19 cellular contexts compared by ENCODE assay signal in genomic region chr7:94441138-94441537, GRCh38. TPM values are rescaled to one million over a fixed set of nuclear protein-coding genes. Genes with fewer than 3 reads are reported as not detected.
DNase-seq lines count a peak whose midpoint lies in the region; ATAC-seq, FAIRE-seq and TF ChIP-seq lines count a peak whose summit lies in the region.
"Had no signal": no experiment of that assay in that cellular context is flagged by ENCODE, and none has a peak within 500 bp of the region (broad histone marks: within the 10 kb centered on the region; RNA-seq: fewer than 3 reads in every experiment).

No MANE protein-coding gene starts in this region.

- no peaks in the 10 kb centered on the region for H3K79me2 ChIP-seq in HepG2 (ENCODE audit: insufficient read depth, low read length)

- no TSS peak for BruUV-seq in HepG2 (replicated peaks; lab: Mats Ljungman, UMichigan)

- 24% methylated on average over 3 of the region's 3 CpGs for WGBS in HepG2 (ENCODE audit: low lambda C conversion rate)
- 55% methylated on average over 3 of the region's 3 CpGs for WGBS in right lobe of liver (ENCODE audit: insufficient coverage, low coverage, low lambda C conversion rate, missing lambda C conversion rate)
- WGBS in transverse colon (ENCODE audit: low coverage in 1 of 2), 2 donors: 24 to 63% methylated on average over 2 to 3 of the region's 3 CpGs

- DNase-seq in HepG2 (ENCODE audit: low spot score) (no peak), right lobe of liver (no peak), nephron progenitor cell (no peak), transverse colon (no peak), GM19240 (ENCODE audit: insufficient read length, low spot score) (no peak), NCI-H226 (no peak)
- DNase-seq in activated CD4-positive, alpha-beta T cell treated with anti-CD3 and anti-CD28 coated beads, Interleukin-2, amount 50 U/mL, for 4 hours: no peak
- DNase-seq: 8988T; CD4-positive, CD25-positive, alpha-beta regulatory T cell; DMS153; DND-41; GDM1; GOT3; H9 had no signal

- H3K9ac ChIP-seq in HepG2 (ENCODE audit: insufficient read depth, low read depth, low read length) (no peak overlapping the region), endocrine pancreas (ENCODE audit: control insufficient read depth, insufficient read depth, low read length) (no peak overlapping the region)
- H3K9ac ChIP-seq: BLaER1 treated with 17β-estradiol and CSF1 and Interleukin-3, amounts not matched to agents 10 nM and 100 nM had no signal

- H3K4me3 ChIP-seq in HepG2 (replicated peaks in 1 of 3; ENCODE audit: insufficient read depth in 1 of 3, low read depth in 2 of 3, low read length in 3 of 3) (peak overlapping the region in 1 of 3 experiments; percentile 56; a peak in 1 of 6 replicates), right lobe of liver (no peak overlapping the region), endocrine pancreas (ENCODE audit: control insufficient read depth, insufficient read depth, low read length) (peak overlapping the region; percentile 45), transverse colon (no peak overlapping the region)
- H3K4me3 ChIP-seq: BLaER1 treated with 17β-estradiol and CSF1 and Interleukin-3, amounts not matched to agents 10 nM and 100 nM had no signal

- TF ChIP-seq RAD21 in HepG2 (CRISPR knock-in tag; IDR thresholded peaks at IDR 0.05): no peak

- no peak overlapping the region for H3K27ac ChIP-seq in HepG2 (ENCODE audit: extremely low read length, insufficient read depth, low read length)
- H3K27ac ChIP-seq in right lobe of liver: no peak overlapping the region
- H3K27ac ChIP-seq in transverse colon: peak overlapping the region in 3 of 4 donors; percentile 36 to 51 (median 37)
- H3K27ac ChIP-seq: BLaER1 treated with 17β-estradiol and CSF1 and Interleukin-3, amounts not matched to agents 10 nM and 100 nM had no signal

- peaks cover 86% of the 10 kb centered on the region for H3K4me1 Mint-ChIP-seq in nephron progenitor cell

- H3K4me2 ChIP-seq in HepG2 (ENCODE audit: low read depth, low read length): peak overlapping the region; percentile 76
- H3K4me2 ChIP-seq: BLaER1 treated with 17β-estradiol and CSF1 and Interleukin-3, amounts not matched to agents 10 nM and 100 nM had no signal

- H3K27me3 ChIP-seq in HepG2 (ENCODE audit: control insufficient read depth in 1 of 2, insufficient read depth in 2 of 2, low read length in 2 of 2) (no peaks in the 10 kb centered on the region), right lobe of liver (peaks cover 0 to 5% of the 10 kb centered on the region in 2 donors), endocrine pancreas (ENCODE audit: control insufficient read depth, insufficient read depth, low read length) (no peaks in the 10 kb centered on the region), transverse colon (no peaks in the 10 kb centered on the region)
- H3K27me3 ChIP-seq: BLaER1 treated with 17β-estradiol and CSF1 and Interleukin-3, amounts not matched to agents 10 nM and 100 nM had no signal

- peak overlapping the region; percentile 36 for H3K27ac Mint-ChIP-seq in nephron progenitor cell
- H3K27ac Mint-ChIP-seq: CD4-positive, CD25-positive, alpha-beta regulatory T cell; H9 had no signal

- intact Hi-C loops in HepG2 (cut with micrococcal nuclease; ENCODE audit: unreplicated experiment): loop anchor here (10.0 kb wide), 1 partner anchor 764 kb away; no protein-coding TSS in a partner anchor
- intact Hi-C loops in right lobe of liver (cut with DNase I): no loop called here
- intact Hi-C loops in transverse colon (cut with DNase I; ENCODE audit: low total_unique reads): no loop called here

- peaks cover 3% of the 10 kb centered on the region for H3K27me3 Mint-ChIP-seq in nephron progenitor cell (ENCODE audit: low read depth, poor library complexity)

- H3K4me1 ChIP-seq in HepG2 (ENCODE audit: insufficient read depth, low read length) (peaks cover 53% of the 10 kb centered on the region), right lobe of liver (no peaks in the 10 kb centered on the region), endocrine pancreas (ENCODE audit: control insufficient read depth, insufficient read depth, low read length) (peaks cover 20% of the 10 kb centered on the region), transverse colon (peaks cover 0 to 17% (median 12%) of the 10 kb centered on the region in 4 donors)
- H3K4me1 ChIP-seq: BLaER1 treated with 17β-estradiol and CSF1 and Interleukin-3, amounts not matched to agents 10 nM and 100 nM had no signal

- ATAC-seq in HepG2 (no peak), right lobe of liver (no peak)

- TF ChIP-seq POLR2A in HepG2 (IDR thresholded peaks at IDR 0.05; ENCODE audit: insufficient read depth in 1 of 2, low read depth in 2 of 2, low read length in 2 of 2) (no peak), right lobe of liver (IDR thresholded peaks at IDR 0.05) (no peak), transverse colon (IDR thresholded peaks at IDR 0.05) (no peak)

- TF ChIP-seq EP300 in HepG2 (IDR thresholded peaks at IDR 0.05; ENCODE audit: low read depth in 2 of 2, low read length in 2 of 2) (no peak), HepG2 (CRISPR knock-in tag; IDR thresholded peaks at IDR 0.05; ENCODE audit: borderline replicate concordance) (no peak), transverse colon (IDR thresholded peaks at IDR 0.05; ENCODE audit: low read depth) (no peak)

- H3K36me3 Mint-ChIP-seq in nephron progenitor cell (ENCODE audit: low read depth): no peaks in the 10 kb centered on the region
- H3K36me3 Mint-ChIP-seq: CD4-positive, CD25-positive, alpha-beta regulatory T cell had no signal

- no peaks in the 10 kb centered on the region for H3K36me3 ChIP-seq in HepG2 (replicated peaks in 1 of 2; ENCODE audit: control insufficient read depth in 1 of 2, insufficient read depth in 2 of 2, low read length in 2 of 2)
- H3K36me3 ChIP-seq in right lobe of liver: no peaks in the 10 kb centered on the region
- H3K36me3 ChIP-seq in endocrine pancreas (ENCODE audit: control insufficient read depth, insufficient read depth, low read length): no peaks in the 10 kb centered on the region
- H3K36me3 ChIP-seq in transverse colon: no peaks in the 10 kb centered on the region
- H3K36me3 ChIP-seq: BLaER1 treated with 17β-estradiol and CSF1 and Interleukin-3, amounts not matched to agents 10 nM and 100 nM had no signal

- TF ChIP-seq CTCF in HepG2 (CRISPR knock-in tag; IDR thresholded peaks at IDR 0.05) (no peak), right lobe of liver (IDR thresholded peaks at IDR 0.05) (no peak), nephron progenitor cell (IDR thresholded peaks at IDR 0.05) (no peak), transverse colon (IDR thresholded peaks at IDR 0.05) (no peak)

- H3K9me3 ChIP-seq in HepG2 (ENCODE audit: low read length) (no peaks in the 10 kb centered on the region), right lobe of liver (no peaks in the 10 kb centered on the region), endocrine pancreas (ENCODE audit: control insufficient read depth, low read length) (no peaks in the 10 kb centered on the region), transverse colon (no peaks in the 10 kb centered on the region)
- H3K9me3 ChIP-seq: BLaER1 treated with 17β-estradiol and CSF1 and Interleukin-3, amounts not matched to agents 10 nM and 100 nM had no signal

- no peak for FAIRE-seq in HepG2 (lab: Jason Lieb, UNC)
- FAIRE-seq: D721Med, GM12892, HTR-8/SVneo had no signal

- CTCF ChIA-PET in HepG2 (lab: Yijun Ruan, JAX; ENCODE audit: low intra/inter-chr PET ratio, low total read pairs): no interaction called here

- no peak overlapping the region for H3K4me3 Mint-ChIP-seq in nephron progenitor cell
- H3K4me3 Mint-ChIP-seq: CD4-positive, CD25-positive, alpha-beta regulatory T cell; H9 had no signal

- in situ Hi-C loops in HepG2 (cut with HindIII; ENCODE audit: extremely low pct_ligation_motif_present, low pct_unique_long_range_greater_than_20kb): loop anchor here (25.0 kb wide), 1 partner anchor 796 kb away; no protein-coding TSS in a partner anchor
- in situ Hi-C loops in transverse colon (cut with MboI; ENCODE audit: low pct_ligation_motif_present in 1 of 4, low pct_unique_long_range_greater_than_20kb in 1 of 4, low sequenced_read_pairs in 3 of 4): no loop called here

- H4K20me1 ChIP-seq in HepG2 (ENCODE audit: insufficient read depth, low read length): no peaks in the 10 kb centered on the region
- H4K20me1 ChIP-seq: BLaER1 treated with 17β-estradiol and CSF1 and Interleukin-3, amounts not matched to agents 10 nM and 100 nM had no signal

- H2AFZ ChIP-seq in HepG2 (ENCODE audit: low read length): no peak overlapping the region

- POLR2A ChIA-PET in HepG2 (lab: Yijun Ruan, JAX): no interaction called here

- H3K9me3 Mint-ChIP-seq in nephron progenitor cell: peaks cover 2% of the 10 kb centered on the region
- H3K9me3 Mint-ChIP-seq: CD4-positive, CD25-positive, alpha-beta regulatory T cell; H9 had no signal

TF ChIP-seq in HepG2, 621 proteins besides CTCF, POLR2A, EP300 and RAD21 (continues in another document):
- no peak for TF ChIP-seq ZNF850 (CRISPR knock-in tag; conservative IDR thresholded peaks at IDR 0.05)
- no peak for TF ChIP-seq ZNF232 (CRISPR knock-in tag; IDR thresholded peaks at IDR 0.05; ENCODE audit: borderline replicate concordance)

RNA-seq across cellular contexts. Expression of gene COL1A2, which starts 46.4 kb away (rescaled TPM):
- total RNA-seq in HepG2 (2016; rRNA removed; fragmentation: Illumina TruSeq; extraction: Trizol) (not detected in 2 replicates), right lobe of liver (10 to 100 TPM in 5 of 6 experiments, 1 to 10 TPM in 1; 5.6 to 49.8 (median 18.4) TPM), transverse colon (100 to 1,000 TPM in 2 of 4 donors, 10 to 100 TPM in 2; 47.0 to 499 (median 75.9) TPM)
- total RNA-seq in HepG2 (2016; cell fraction: cytosol; rRNA removed; fragmentation: Illumina TruSeq; extraction: Trizol; ENCODE audit: low read depth): not detected in 2 replicates
- total RNA-seq in HepG2 (2016; cell fraction: insoluble cytoplasmic fraction; rRNA removed; fragmentation: Illumina TruSeq; extraction: Trizol): not detected in 2 replicates
- total RNA-seq in HepG2 (2016; cell fraction: membrane; rRNA removed; fragmentation: Illumina TruSeq; extraction: Trizol): not detected in 2 replicates
- total RNA-seq in HepG2 (2016; cell fraction: nucleus; rRNA removed; fragmentation: Illumina TruSeq; extraction: Trizol): not detected in 2 replicates
- polyA plus RNA-seq in HepG2 (2011; rRNA removed): not detected in 2 replicates
- polyA plus RNA-seq in HepG2 (2011; cell fraction: cytosol; rRNA removed): not detected in 2 replicates
- not detected in 2 replicates for polyA plus RNA-seq in HepG2 (2011; cell fraction: nucleus; rRNA removed)
- polyA plus RNA-seq in HepG2 (2012): not detected in 2 replicates
- polyA plus RNA-seq in HepG2 (2016; cell fraction: cytosol; fragmentation: Illumina TruSeq; extraction: Trizol; ENCODE audit: low read depth): not detected in 2 replicates
- not detected in 2 replicates for polyA plus RNA-seq in HepG2 (2016; cell fraction: insoluble cytoplasmic fraction; fragmentation: Illumina TruSeq; extraction: Trizol; ENCODE audit: low read depth)
- polyA plus RNA-seq in HepG2 (2016; cell fraction: membrane; fragmentation: Illumina TruSeq; extraction: Trizol; ENCODE audit: low read depth): not detected in 2 replicates
- polyA plus RNA-seq in HepG2 (2016; cell fraction: nucleus; fragmentation: Illumina TruSeq; extraction: Trizol; ENCODE audit: insufficient read depth, low read depth): not detected in 2 replicates
- 0.07 TPM in 1 of 2 replicates, not detected in the other for polyA minus RNA-seq in HepG2 (2011; rRNA and poly(A)+ RNA removed; ENCODE audit: low replicate concordance)
- polyA minus RNA-seq in HepG2 (2011; cell fraction: cytosol; rRNA and poly(A)+ RNA removed): not detected in 2 replicates
- not detected in 2 replicates for polyA minus RNA-seq in HepG2 (2011; cell fraction: nucleus; rRNA and poly(A)+ RNA removed)
- total RNA-seq: CD4-positive, CD25-positive, alpha-beta regulatory T cell had no signal
- polyA plus RNA-seq: CD4-positive, CD25-positive, alpha-beta regulatory T cell had no signal

Comparison
In these comparisons a context has a peak if more than half of its experiments do, and no peak if none do; other contexts are left out.
1. RNA of gene COL1A2, which starts 46.4 kb away (total RNA-seq): 47.0 to 499 TPM in transverse colon and 5.6 to 49.8 TPM in right lobe of liver; not detected in HepG2; every median in the first group is over 4 times any median in the second.
2. H3K27ac ChIP-seq: peak in transverse colon (3 of 4); none in HepG2 (single experiment) and right lobe of liver (0 of 3).